ENCODE assay signal across 16 cellular contexts in the genomic region with DNA sequence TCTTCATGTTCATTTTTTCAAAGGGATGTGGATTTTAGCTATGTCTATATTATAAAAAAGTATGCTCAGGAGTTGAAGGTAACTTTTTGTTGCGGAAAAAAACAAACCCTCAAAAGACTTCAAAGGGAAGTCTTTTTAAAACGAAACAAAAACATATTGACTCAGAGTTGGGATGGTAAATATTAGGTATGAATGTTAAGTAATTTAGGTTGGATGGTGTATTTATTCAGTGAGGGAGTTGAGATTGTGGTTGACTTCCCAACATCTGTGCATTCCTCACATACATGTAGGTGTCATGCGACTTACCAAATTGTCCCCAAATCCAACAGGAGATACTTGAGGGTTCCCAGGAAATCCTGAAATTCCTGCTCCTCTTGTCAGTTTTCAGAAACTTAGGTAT. TPM values are rescaled to one million over a fixed set of nuclear protein-coding genes. Genes with fewer than 3 reads are reported as not detected.
A peak's percentile ranks its signal among the peaks of the same experiment; 100 is the strongest.
DNase-seq lines count a peak whose midpoint lies in the region; FAIRE-seq and TF ChIP-seq lines count a peak whose summit lies in the region.
"Had no signal": no experiment of that assay in that cellular context is flagged by ENCODE, and none has a peak within 500 bp of the region (broad histone marks: within the 10 kb centered on the region; RNA-seq: fewer than 3 reads in every experiment).

No MANE protein-coding gene starts in this region.

- H3K9ac ChIP-seq in mammary epithelial cell (ENCODE audit: insufficient read depth, low read length) (no peak overlapping the region), keratinocyte (ENCODE audit: control insufficient read depth, extremely low read depth, insufficient read depth, low read length) (no peak overlapping the region)
- H3K9ac ChIP-seq: BLaER1 treated with 17β-estradiol and CSF1 and Interleukin-3, amounts not matched to agents 10 nM and 100 nM had no signal

- H3K27me3 ChIP-seq in mammary epithelial cell (ENCODE audit: insufficient read depth, low read length): no peaks in the 10 kb centered on the region
- H3K27me3 ChIP-seq in keratinocyte (ENCODE audit: control insufficient read depth, extremely low read depth, insufficient read depth, low read length): no peaks in the 10 kb centered on the region
- H3K27me3 ChIP-seq: BLaER1 treated with 17β-estradiol and CSF1 and Interleukin-3, amounts not matched to agents 10 nM and 100 nM had no signal

- H3K4me3 Mint-ChIP-seq in MCF 10A (ENCODE audit: unreplicated experiment): no peak overlapping the region
- H3K4me3 Mint-ChIP-seq: CD4-positive, CD25-positive, alpha-beta regulatory T cell; GM23338; H9 had no signal

- dilution Hi-C loops in mammary epithelial cell (cut with HindIII; ENCODE audit: low sequenced_read_pairs) (no loop called here), keratinocyte (cut with MboI; ENCODE audit: extremely low pct_ligation_motif_present, low sequenced_read_pairs) (no loop called here)

- POLR2A ChIA-PET in MCF 10A (lab: Yijun Ruan, JAX): no interaction called here

- H3K27ac ChIP-seq in mammary epithelial cell (ENCODE audit: insufficient read depth, low read depth, low read length): no peak overlapping the region
- no peak overlapping the region for H3K27ac ChIP-seq in keratinocyte (ENCODE audit: control insufficient read depth, insufficient read depth, low read length)
- H3K27ac ChIP-seq: BLaER1 treated with 17β-estradiol and CSF1 and Interleukin-3, amounts not matched to agents 10 nM and 100 nM had no signal

- no peak overlapping the region for H3K4me3 ChIP-seq in mammary epithelial cell (replicated peaks in 1 of 3; ENCODE audit: insufficient read depth in 1 of 3, low read depth in 2 of 3, low read length in 3 of 3)
- H3K4me3 ChIP-seq in keratinocyte (ENCODE audit: control insufficient read depth in 2 of 3, extremely low read depth in 1 of 3, insufficient read depth in 2 of 3, low read depth in 1 of 3, low read length in 3 of 3): no peak overlapping the region
- H3K4me3 ChIP-seq: BLaER1 treated with 17β-estradiol and CSF1 and Interleukin-3, amounts not matched to agents 10 nM and 100 nM; GM23338 had no signal

- H3K4me1 Mint-ChIP-seq in MCF 10A (ENCODE audit: insufficient read depth, unreplicated experiment): no peaks in the 10 kb centered on the region
- H3K4me1 Mint-ChIP-seq: CD4-positive, CD25-positive, alpha-beta regulatory T cell had no signal

- WGBS in mammary epithelial cell (ENCODE audit: low coverage, missing lambda C conversion rate): 72% methylated on average over 3 of the region's 3 CpGs

- FAIRE-seq in keratinocyte (lab: Jason Lieb, UNC): peak; percentile 5
- no peak for FAIRE-seq in D721Med (lab: Jason Lieb, UNC)
- FAIRE-seq: HTR-8/SVneo had no signal

- no peaks in the 10 kb centered on the region for H3K9me1 ChIP-seq in keratinocyte (ENCODE audit: control insufficient read depth, extremely low read depth, insufficient read depth, low read length)

- H3K36me3 Mint-ChIP-seq in MCF 10A (ENCODE audit: insufficient read depth, unreplicated experiment): no peaks in the 10 kb centered on the region
- H3K36me3 Mint-ChIP-seq: CD4-positive, CD25-positive, alpha-beta regulatory T cell had no signal

- DNase-seq in mammary epithelial cell (no peak), MCF 10A (ENCODE audit: unreplicated experiment) (no peak), SW480 (ENCODE audit: low spot score) (peak; percentile 33), keratinocyte (ENCODE audit: low read depth, low spot score) (no peak), MV-4-11 (lab: John Stamatoyannopoulos, UW) (no peak), hippocampal formation (lab: John Stamatoyannopoulos, UW) (no peak), D721Med (ENCODE audit: insufficient read length, low spot score) (no peak)
- DNase-seq: 8988T; CD4-positive, CD25-positive, alpha-beta regulatory T cell; DMS 273 treated with DMSO at 0.1 percent for 48 hours; DMS79 treated with DMSO at 0.1 percent for 48 hours; GF-D8; H9 had no signal

- BruUV-seq in mammary epithelial cell (replicated peaks; lab: Mats Ljungman, UMichigan): no TSS peak
- BruUV-seq in MCF 10A (replicated peaks; lab: Mats Ljungman, UMichigan): no TSS peak

- peak overlapping the region; percentile 9 for H2AFZ ChIP-seq in mammary epithelial cell (ENCODE audit: low read depth, low read length)
- H2AFZ ChIP-seq in keratinocyte (ENCODE audit: control insufficient read depth, low read length): no peak overlapping the region
- H2AFZ ChIP-seq: GM23338 had no signal

- no peaks in the 10 kb centered on the region for H3K9me3 Mint-ChIP-seq in MCF 10A (ENCODE audit: unreplicated experiment)
- H3K9me3 Mint-ChIP-seq: CD4-positive, CD25-positive, alpha-beta regulatory T cell; GM23338; H9 had no signal

- TF ChIP-seq CTCF in mammary epithelial cell (conservative IDR thresholded peaks at IDR 0.05 in 1 of 2, IDR thresholded peaks at IDR 0.05 in 1 of 2; ENCODE audit: extremely low read depth in 1 of 2, insufficient read depth in 1 of 2, low read depth in 1 of 2, low read length in 2 of 2): no peak
- no peak for TF ChIP-seq CTCF in MCF 10A (IDR thresholded peaks at IDR 0.05; ENCODE audit: unreplicated experiment)
- no peak for TF ChIP-seq CTCF in keratinocyte (optimal IDR thresholded peaks at IDR 0.05 in 1 of 3, IDR thresholded peaks at IDR 0.05 in 1 of 3, conservative IDR thresholded peaks at IDR 0.05 in 1 of 3; ENCODE audit: extremely low read depth in 1 of 3, insufficient read depth in 2 of 3, low read length in 3 of 3)
- no peak for TF ChIP-seq CTCF in D721Med (IDR thresholded peaks at IDR 0.05; ENCODE audit: insufficient read depth, missing control alignments)

- intact Hi-C loops in mammary epithelial cell (cut with micrococcal nuclease) (loop anchor here (2.0 kb wide), 1 partner anchor 303 kb away; no protein-coding TSS in a partner anchor), MCF 10A (cut with micrococcal nuclease) (loop anchor here (5.0 kb wide), 1 partner anchor 306 kb away; no protein-coding TSS in a partner anchor)

- H3K4me2 ChIP-seq in mammary epithelial cell (ENCODE audit: insufficient read depth, low read depth, low read length) (no peak overlapping the region), keratinocyte (ENCODE audit: control insufficient read depth, extremely low read depth, insufficient read depth, low read depth, low read length) (no peak overlapping the region)
- H3K4me2 ChIP-seq: BLaER1 treated with 17β-estradiol and CSF1 and Interleukin-3, amounts not matched to agents 10 nM and 100 nM; GM23338 had no signal

- H3K79me2 ChIP-seq in mammary epithelial cell (ENCODE audit: insufficient read depth, low read length) (no peaks in the 10 kb centered on the region), keratinocyte (ENCODE audit: control insufficient read depth, insufficient read depth, low read length) (no peaks in the 10 kb centered on the region)

- H4K20me1 ChIP-seq in mammary epithelial cell (ENCODE audit: insufficient read depth, low read length) (no peaks in the 10 kb centered on the region), keratinocyte (ENCODE audit: control insufficient read depth, extremely low read depth, insufficient read depth, low read length) (no peaks in the 10 kb centered on the region)
- H4K20me1 ChIP-seq: BLaER1 treated with 17β-estradiol and CSF1 and Interleukin-3, amounts not matched to agents 10 nM and 100 nM had no signal

- CTCF ChIA-PET in mammary epithelial cell (lab: Charles Lee; ENCODE audit: low non-redundant PET) (no interaction called here), MCF 10A (lab: Yijun Ruan, JAX) (interaction anchor here (0.5 to 4.4 kb wide), 21 partner anchors 10 to 1921 kb away, joined by 3 to 38 read pairs (median 4); no protein-coding TSS in a partner anchor)

- no peak overlapping the region for H3K27ac Mint-ChIP-seq in MCF 10A (ENCODE audit: low read depth, unreplicated experiment)
- H3K27ac Mint-ChIP-seq: CD4-positive, CD25-positive, alpha-beta regulatory T cell; GM23338; H9 had no signal

- H3K9me3 ChIP-seq in mammary epithelial cell (replicated peaks; ENCODE audit: insufficient read depth, low read length): no peaks in the 10 kb centered on the region
- H3K9me3 ChIP-seq in keratinocyte (ENCODE audit: control insufficient read depth, low read depth, low read length): no peaks in the 10 kb centered on the region
- H3K9me3 ChIP-seq: BLaER1 treated with 17β-estradiol and CSF1 and Interleukin-3, amounts not matched to agents 10 nM and 100 nM had no signal

- H3K4me1 ChIP-seq in mammary epithelial cell (ENCODE audit: insufficient read depth, low read length) (no peaks in the 10 kb centered on the region), keratinocyte (ENCODE audit: control insufficient read depth, extremely low read depth, insufficient read depth, low read length) (no peaks in the 10 kb centered on the region)
- H3K4me1 ChIP-seq: BLaER1 treated with 17β-estradiol and CSF1 and Interleukin-3, amounts not matched to agents 10 nM and 100 nM had no signal

- H3K36me3 ChIP-seq in mammary epithelial cell (ENCODE audit: insufficient read depth, low read length) (no peaks in the 10 kb centered on the region), keratinocyte (ENCODE audit: control insufficient read depth in 2 of 2, extremely low read depth in 1 of 2, insufficient read depth in 2 of 2, low read length in 2 of 2) (no peaks in the 10 kb centered on the region)
- H3K36me3 ChIP-seq: BLaER1 treated with 17β-estradiol and CSF1 and Interleukin-3, amounts not matched to agents 10 nM and 100 nM had no signal

- in situ Hi-C loops in mammary epithelial cell (cut with MboI; ENCODE audit: low sequenced_read_pairs in 2 of 2): no loop called here

- H3K27me3 Mint-ChIP-seq in MCF 10A (ENCODE audit: insufficient read depth, unreplicated experiment): no peaks in the 10 kb centered on the region
- H3K27me3 Mint-ChIP-seq: CD4-positive, CD25-positive, alpha-beta regulatory T cell had no signal

RNA-seq across cellular contexts. Expression of a gene that starts 32.7 kb away (rescaled TPM):
- total RNA-seq in mammary epithelial cell (not detected), MCF 10A (2022) (not detected in 2 replicates)
- polyA plus RNA-seq in mammary epithelial cell (not detected), keratinocyte (not detected in 3 replicates)
- polyA minus RNA-seq in mammary epithelial cell (not detected), keratinocyte (not detected in 3 replicates)
- polyA plus RNA-seq in keratinocyte (2011; ENCODE audit: low read depth): not detected
- polyA plus RNA-seq in keratinocyte (2011; cell fraction: cytosol; rRNA removed): not detected in 2 replicates
- not detected in 2 replicates for polyA plus RNA-seq in keratinocyte (2011; cell fraction: nucleus; rRNA removed)
- polyA plus RNA-seq in keratinocyte (2012; ENCODE audit: low replicate concordance): not detected in 2 replicates
- not detected for polyA minus RNA-seq in keratinocyte (2011; cell fraction: cytosol; rRNA and poly(A)+ RNA removed)
- not detected in 2 replicates for polyA minus RNA-seq in keratinocyte (2011; cell fraction: nucleus; rRNA and poly(A)+ RNA removed)
- total RNA-seq: CD4-positive, CD25-positive, alpha-beta regulatory T cell; GM23338; H9 had no signal
- polyA plus RNA-seq: CD4-positive, CD25-positive, alpha-beta regulatory T cell; GM23338 had no signal
